28 cellular contexts compared by ENCODE assay signal in the genomic region with DNA sequence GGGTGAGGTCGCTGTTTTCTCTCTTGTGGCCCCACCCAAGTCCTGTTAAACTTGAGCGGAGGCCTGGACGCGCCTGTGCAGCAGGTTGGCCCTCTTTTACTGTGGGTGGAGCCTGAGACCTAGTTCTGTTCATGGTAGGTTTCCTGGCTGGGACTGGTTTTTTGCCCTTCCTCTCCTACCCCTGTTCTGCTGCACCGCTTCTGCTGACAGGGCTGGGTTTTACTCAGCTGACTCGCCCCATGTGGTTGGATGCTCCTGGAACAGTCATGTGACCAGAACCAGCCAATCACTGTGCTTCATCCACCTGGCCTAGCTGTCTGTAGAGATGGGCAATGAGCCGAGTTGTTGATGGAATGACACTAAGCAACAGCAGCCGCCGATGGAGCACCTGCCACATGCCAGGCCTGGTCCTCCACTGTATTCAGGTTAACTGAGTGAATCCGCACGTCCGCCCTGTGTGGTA.
DNase-seq lines count a peak whose midpoint lies in the region; ATAC-seq and TF ChIP-seq lines count a peak whose summit lies in the region.
"Had no signal": no experiment of that assay in that cellular context is flagged by ENCODE, and none has a peak within 500 bp of the region (broad histone marks: within the 10 kb centered on the region; RNA-seq: fewer than 3 reads in every experiment).

No MANE protein-coding gene starts in this region.

- no TSS peak for BruUV-seq in mammary epithelial cell (replicated peaks; lab: Mats Ljungman, UMichigan)
- BruUV-seq in MCF 10A (replicated peaks; lab: Mats Ljungman, UMichigan) = no TSS peak

- H3K79me2 ChIP-seq in mammary epithelial cell (ENCODE audit: insufficient read depth, low read length) = no peaks in the 10 kb centered on the region

- H3K4me2 ChIP-seq in mammary epithelial cell (ENCODE audit: insufficient read depth, low read depth, low read length) = no peak overlapping the region

- dilution Hi-C loops in mammary epithelial cell (cut with HindIII; ENCODE audit: low sequenced_read_pairs) = no loop called here

- no peaks in the 10 kb centered on the region for H3K36me3 ChIP-seq in mammary epithelial cell (ENCODE audit: insufficient read depth, low read length)
- H3K36me3 ChIP-seq: upper lobe of left lung had no signal

- no peak overlapping the region for H3K4me3 ChIP-seq in mammary epithelial cell (replicated peaks in 1 of 3; ENCODE audit: insufficient read depth in 1 of 3, low read depth in 2 of 3, low read length in 3 of 3)
- H3K4me3 ChIP-seq: lung, mucosa of descending colon, upper lobe of left lung had no signal

- H2AFZ ChIP-seq in mammary epithelial cell (ENCODE audit: low read depth, low read length) = no peak overlapping the region

- WGBS in mammary epithelial cell (ENCODE audit: low coverage, missing lambda C conversion rate) = 73% methylated on average over 12 of the region's 12 CpGs

- DNase-seq in mammary epithelial cell = peak; percentile 2
- no peak for DNase-seq in MCF 10A (ENCODE audit: unreplicated experiment)
- peak; percentile 69 for DNase-seq in RWPE1 (ENCODE audit: low spot score)
- DNase-seq in epithelial cell of prostate (ENCODE audit: low read depth, low spot score) = peak; percentile 22
- DNase-seq in nephron progenitor cell = no peak
- no peak for DNase-seq in cortex of kidney (lab: John Stamatoyannopoulos, UW)
- DNase-seq in effector memory CD8-positive, alpha-beta T cell = no peak
- DNase-seq: activated CD4-positive, CD25-positive, alpha-beta regulatory T cell treated with anti-CD3 and anti-CD28 coated beads, Interleukin-2, amount 50 U/mL, for 72 hours; activated CD8-positive, alpha-beta memory T cell treated with anti-CD3 and anti-CD28 coated beads, Interleukin-2, amount 50 U/mL, for 48 hours; activated CD8-positive, alpha-beta T cell treated with anti-CD3 and anti-CD28 coated beads for 36 hours; activated naive CD4-positive, alpha-beta T cell treated with Interleukin-2 at 50 U/mL for 16 hours; dermis blood vessel endothelial cell; hippocampal formation; left cardiac atrium; mucosa of descending colon; MV-4-11; NCI-H1436 treated with DMSO at 0.1 percent for 48 hours; NCI-H446; stimulated activated naive CD4-positive, alpha-beta T cell; T-helper 17 cell; upper lobe of left lung had no signal

- in situ Hi-C loops in mammary epithelial cell (cut with MboI; ENCODE audit: low sequenced_read_pairs in 2 of 2) = loop anchor here in 1 of 2 donors (25.0 kb wide), 1 partner anchor 105 kb away; no protein-coding TSS in a partner anchor

- no peak for ATAC-seq in GM19351 (IDR thresholded peaks at IDR 0.05; ENCODE audit: unreplicated experiment)
- no peak for ATAC-seq in effector memory CD8-positive, alpha-beta T cell (replicated peaks)
- ATAC-seq: activated CD8-positive, alpha-beta T cell treated with anti-CD3 and anti-CD28 coated beads for 36 hours; mucosa of descending colon; natural killer cell treated with Interleukin-12 subunit alpha and Interleukin-12 subunit beta and Interleukin-15 and Interleukin-18, amount 100 ng/mL, for 72 hours; SK-N-SH treated with all-trans-retinoic acid at 6 μM for 48 hours; T-helper 17 cell had no signal

- H3K9me3 ChIP-seq in mammary epithelial cell (replicated peaks; ENCODE audit: insufficient read depth, low read length) = no peaks in the 10 kb centered on the region
- H3K9me3 ChIP-seq: mucosa of descending colon, upper lobe of left lung had no signal

- H4K20me1 ChIP-seq in mammary epithelial cell (ENCODE audit: insufficient read depth, low read length) = no peaks in the 10 kb centered on the region

- TF ChIP-seq CTCF in mammary epithelial cell (conservative IDR thresholded peaks at IDR 0.05 in 1 of 2, IDR thresholded peaks at IDR 0.05 in 1 of 2; ENCODE audit: extremely low read depth in 1 of 2, insufficient read depth in 1 of 2, low read depth in 1 of 2, low read length in 2 of 2) (no peak), MCF 10A (IDR thresholded peaks at IDR 0.05; ENCODE audit: unreplicated experiment) (no peak), RWPE1 (conservative IDR thresholded peaks at IDR 0.05; ENCODE audit: low read depth) (no peak), nephron progenitor cell (IDR thresholded peaks at IDR 0.05) (no peak)

- peaks cover 7% of the 10 kb centered on the region for H3K4me1 ChIP-seq in mammary epithelial cell (ENCODE audit: insufficient read depth, low read length)
- H3K4me1 ChIP-seq: upper lobe of left lung had no signal

- H3K9me3 Mint-ChIP-seq in MCF 10A (ENCODE audit: unreplicated experiment) (no peaks in the 10 kb centered on the region), nephron progenitor cell (peaks cover 4% of the 10 kb centered on the region)
- peaks cover 0 to 2% of the 10 kb centered on the region in 2 donors for H3K9me3 Mint-ChIP-seq in effector memory CD8-positive, alpha-beta T cell
- H3K9me3 Mint-ChIP-seq: natural killer cell treated with Interleukin-12 subunit alpha and Interleukin-12 subunit beta and Interleukin-15 and Interleukin-18, amount 100 ng/mL, for 72 hours had no signal

- POLR2A ChIA-PET in MCF 10A (lab: Yijun Ruan, JAX) = no interaction called here
- POLR2A ChIA-PET in RWPE1 (lab: Yijun Ruan, JAX; ENCODE audit: low non-redundant PET) = no interaction called here

- H3K4me3 Mint-ChIP-seq in MCF 10A (ENCODE audit: unreplicated experiment) (no peak overlapping the region), nephron progenitor cell (no peak overlapping the region)
- no peak overlapping the region for H3K4me3 Mint-ChIP-seq in effector memory CD8-positive, alpha-beta T cell
- H3K4me3 Mint-ChIP-seq: activated CD8-positive, alpha-beta T cell treated with anti-CD3 and anti-CD28 coated beads for 36 hours; activated T-helper 1 cell treated with anti-CD3 and anti-CD28 coated beads, Interleukin-12 subunit alpha, Interleukin-12 subunit beta, Interleukin-2, Interleukin-4 antibody, amounts not matched to agents 30 ng/mL and 10 ng/mL and 1 ng/mL, durations not matched to agents 14 hours and 24 hours and 36 hours; central memory CD8-positive, alpha-beta T cell; natural killer cell treated with Interleukin-12 subunit alpha and Interleukin-12 subunit beta and Interleukin-15 and Interleukin-18, amount 100 ng/mL, for 72 hours; T-helper 17 cell had no signal

- H3K27ac ChIP-seq in mammary epithelial cell (ENCODE audit: insufficient read depth, low read depth, low read length) (no peak overlapping the region), RWPE1 (no peak overlapping the region), epithelial cell of prostate (no peak overlapping the region)
- H3K27ac ChIP-seq: HL-60, upper lobe of left lung had no signal

- no peaks in the 10 kb centered on the region for H3K27me3 ChIP-seq in mammary epithelial cell (ENCODE audit: insufficient read depth, low read length)
- H3K27me3 ChIP-seq: upper lobe of left lung had no signal

- CTCF ChIA-PET in mammary epithelial cell (lab: Charles Lee; ENCODE audit: low non-redundant PET) (no interaction called here), MCF 10A (lab: Yijun Ruan, JAX) (interaction anchor here (1.1 kb wide), 1 partner anchor 30 kb away, joined by 3 read pairs; no protein-coding TSS in a partner anchor), RWPE1 (lab: Yijun Ruan, JAX) (interaction anchor here (0.6 kb wide), 2 partner anchors 386 to 806 kb away, joined by 3 to 4 read pairs; no protein-coding TSS in a partner anchor)

- H3K27ac Mint-ChIP-seq in MCF 10A (ENCODE audit: low read depth, unreplicated experiment) (no peak overlapping the region), nephron progenitor cell (no peak overlapping the region)
- H3K27ac Mint-ChIP-seq in effector memory CD8-positive, alpha-beta T cell = no peak overlapping the region
- H3K27ac Mint-ChIP-seq: activated CD8-positive, alpha-beta T cell treated with anti-CD3 and anti-CD28 coated beads for 36 hours; activated T-helper 1 cell treated with anti-CD3 and anti-CD28 coated beads, Interleukin-12 subunit alpha, Interleukin-12 subunit beta, Interleukin-2, Interleukin-4 antibody, amounts not matched to agents 30 ng/mL and 10 ng/mL and 1 ng/mL, durations not matched to agents 14 hours and 24 hours and 36 hours; natural killer cell treated with Interleukin-12 subunit alpha and Interleukin-12 subunit beta and Interleukin-15 and Interleukin-18, amount 100 ng/mL, for 72 hours; T-helper 17 cell had no signal

- H3K36me3 Mint-ChIP-seq in MCF 10A (ENCODE audit: insufficient read depth, unreplicated experiment) (no peaks in the 10 kb centered on the region), nephron progenitor cell (ENCODE audit: low read depth) (no peaks in the 10 kb centered on the region)
- H3K36me3 Mint-ChIP-seq in effector memory CD8-positive, alpha-beta T cell (ENCODE audit: insufficient read depth) = no peaks in the 10 kb centered on the region
- H3K36me3 Mint-ChIP-seq: natural killer cell treated with Interleukin-12 subunit alpha and Interleukin-12 subunit beta and Interleukin-15 and Interleukin-18, amount 100 ng/mL, for 72 hours had no signal

- intact Hi-C loops in mammary epithelial cell (cut with micrococcal nuclease) (no loop called here), MCF 10A (cut with micrococcal nuclease) (no loop called here)

- H3K9ac ChIP-seq in mammary epithelial cell (ENCODE audit: insufficient read depth, low read length) = no peak overlapping the region

- H3K27me3 Mint-ChIP-seq in MCF 10A (ENCODE audit: insufficient read depth, unreplicated experiment) (no peaks in the 10 kb centered on the region), nephron progenitor cell (ENCODE audit: low read depth, poor library complexity) (peaks cover 7% of the 10 kb centered on the region)
- H3K27me3 Mint-ChIP-seq in effector memory CD8-positive, alpha-beta T cell = peaks cover 11 to 16% of the 10 kb centered on the region in 2 donors
- H3K27me3 Mint-ChIP-seq: activated CD8-positive, alpha-beta T cell treated with anti-CD3 and anti-CD28 coated beads for 36 hours had no signal

- H3K4me1 Mint-ChIP-seq in MCF 10A (ENCODE audit: insufficient read depth, unreplicated experiment) (no peaks in the 10 kb centered on the region), nephron progenitor cell (peaks cover 15% of the 10 kb centered on the region)
- no peaks in the 10 kb centered on the region for H3K4me1 Mint-ChIP-seq in effector memory CD8-positive, alpha-beta T cell (ENCODE audit: low read depth in 2 of 2)
- H3K4me1 Mint-ChIP-seq: central memory CD8-positive, alpha-beta T cell; T-helper 17 cell had no signal

Comparison
In these comparisons a context has a peak if more than half of its experiments do, and no peak if none do; other contexts are left out.
1. DNase-seq: peak in mammary epithelial cell (single experiment), RWPE1 (single experiment) and epithelial cell of prostate (single experiment); none in MCF 10A (single experiment), nephron progenitor cell (single experiment), cortex of kidney (single experiment) and effector memory CD8-positive, alpha-beta T cell (0 of 3).